In genomic region chr14:68978550-68978911, GRCh38 we compare ENCODE assay signal across 8 cellular contexts. TPM values are rescaled to one million over a fixed set of nuclear protein-coding genes. Genes with fewer than 3 reads are reported as not detected.
A peak's percentile ranks its signal among the peaks of the same experiment; 100 is the strongest.
DNase-seq lines count a peak whose midpoint lies in the region; ATAC-seq and TF ChIP-seq lines count a peak whose summit lies in the region.

No MANE protein-coding gene starts in this region.

- H3K4me3 ChIP-seq in left lung, result peak overlapping the region; percentile 93 to 96

- H3K4me1 Mint-ChIP-seq in CD4-positive, alpha-beta T cell (ENCODE audit: low read depth), result peaks cover 51% of the 10 kb centered on the region
- peaks cover 28% of the 10 kb centered on the region for H3K4me1 Mint-ChIP-seq in T-helper 2 cell treated with Interferon-gamma antibody and Interleukin-4, amounts not matched to agents 5 μg/mL and 100 μg/mL, for 36 hours (ENCODE audit: low read depth)

- POLR2A ChIA-PET in CD4-positive, alpha-beta T cell (lab: Charles Lee), result interaction anchor here (0.8 to 1.6 kb wide), 12 partner anchors 9 to 1020 kb away, joined by 3 to 10 read pairs (median 4); no protein-coding TSS in a partner anchor

- H3K4me3 Mint-ChIP-seq in CD4-positive, alpha-beta T cell, result peak overlapping the region; percentile 95
- H3K4me3 Mint-ChIP-seq in T-helper 2 cell treated with Interferon-gamma antibody and Interleukin-4, amounts not matched to agents 5 μg/mL and 100 μg/mL, for 36 hours, result peak overlapping the region; percentile 84

- H3K4me1 ChIP-seq in left lung, result peaks cover 15 to 55% of the 10 kb centered on the region in 2 donors

- H3K9me3 Mint-ChIP-seq in CD4-positive, alpha-beta T cell, result no peaks in the 10 kb centered on the region
- H3K9me3 Mint-ChIP-seq in T-helper 2 cell treated with Interferon-gamma antibody and Interleukin-4, amounts not matched to agents 5 μg/mL and 100 μg/mL, for 36 hours, result peaks cover 4% of the 10 kb centered on the region

- no peaks in the 10 kb centered on the region for H3K9me3 ChIP-seq in CD4-positive, alpha-beta T cell (ENCODE audit: control insufficient read depth, low read length)
- H3K9me3 ChIP-seq in left lung, result no peaks in the 10 kb centered on the region

- H3K36me3 Mint-ChIP-seq in CD4-positive, alpha-beta T cell (ENCODE audit: low read depth), result peaks cover 41% of the 10 kb centered on the region
- H3K36me3 Mint-ChIP-seq in T-helper 2 cell treated with Interferon-gamma antibody and Interleukin-4, amounts not matched to agents 5 μg/mL and 100 μg/mL, for 36 hours (ENCODE audit: low read depth), result peaks cover 33% of the 10 kb centered on the region

- TF ChIP-seq CTCF in CD4-positive, alpha-beta T cell (IDR thresholded peaks at IDR 0.05), result no peak
- TF ChIP-seq CTCF in left lung (IDR thresholded peaks at IDR 0.05), result no peak

- peak; percentile 21 for ATAC-seq in CD4-positive, alpha-beta T cell (ENCODE audit: poor library complexity)
- ATAC-seq in HG03097 (IDR thresholded peaks at IDR 0.05; ENCODE audit: low FRiP score, unreplicated experiment), result peak; percentile 13
- peak; percentile 64 for ATAC-seq in left lung
- ATAC-seq in GM19397 (IDR thresholded peaks at IDR 0.05; ENCODE audit: unreplicated experiment), result no peak

- H3K27ac ChIP-seq in CD4-positive, alpha-beta T cell (ENCODE audit: low read depth, low read length), result peak overlapping the region; percentile 78
- H3K27ac ChIP-seq in left lung, result peak overlapping the region; percentile 95 to 96

- CTCF ChIA-PET in CD4-positive, alpha-beta T cell (lab: Charles Lee), result no interaction called here

- peak overlapping the region; percentile 97 for H3K27ac Mint-ChIP-seq in CD4-positive, alpha-beta T cell
- H3K27ac Mint-ChIP-seq in T-helper 2 cell treated with Interferon-gamma antibody and Interleukin-4, amounts not matched to agents 5 μg/mL and 100 μg/mL, for 36 hours, result peak overlapping the region; percentile 35

- H3K27me3 Mint-ChIP-seq in CD4-positive, alpha-beta T cell, result no peaks in the 10 kb centered on the region
- peaks cover 27% of the 10 kb centered on the region for H3K27me3 Mint-ChIP-seq in T-helper 2 cell treated with Interferon-gamma antibody and Interleukin-4, amounts not matched to agents 5 μg/mL and 100 μg/mL, for 36 hours (ENCODE audit: low read depth)

- peak in 7 of 10 experiments; percentile 22 to 59 (median 44) for DNase-seq in CD4-positive, alpha-beta T cell
- DNase-seq in T-helper 2 cell treated with Interferon-gamma antibody and Interleukin-4, amounts not matched to agents 5 μg/mL and 100 μg/mL, for 36 hours (ENCODE audit: low spot score), result peak; percentile 45
- DNase-seq in central memory CD4-positive, alpha-beta T cell, result peak; percentile 28
- peak; percentile 71 to 92 for DNase-seq in left lung
- peak; percentile 38 for DNase-seq in stimulated activated naive CD4-positive, alpha-beta T cell treated with Interleukin-2 at 50 U/mL for 16 hours (lab: John Stamatoyannopoulos, UW)
- DNase-seq in midbrain (lab: John Stamatoyannopoulos, UW), result no peak

- H3K27me3 ChIP-seq in CD4-positive, alpha-beta T cell (ENCODE audit: control insufficient read depth, insufficient read depth, low read length), result no peaks in the 10 kb centered on the region
- H3K27me3 ChIP-seq in left lung, result no peaks in the 10 kb centered on the region

- intact Hi-C loops in CD4-positive, alpha-beta T cell (cut with DNase I, micrococcal nuclease), result loop anchor here (5.0 kb wide), 2 partner anchors 41 to 174 kb away; partner anchors contain the start of gene DCAF5 (in 1 of the 2)
- intact Hi-C loops in left lung (cut with DNase I), result no loop called here

- H3K36me3 ChIP-seq in left lung, result peaks cover 0 to 13% of the 10 kb centered on the region in 2 donors

RNA-seq across cellular contexts. Expression of gene ACTN1, which starts 0.6 kb away (rescaled TPM):
- 100 to 1,000 TPM; 128 to 143 TPM for total RNA-seq in CD4-positive, alpha-beta T cell
- 100 to 1,000 TPM; 164 to 225 TPM for total RNA-seq in left lung

Comparison
In these comparisons a context has a peak if more than half of its experiments do, and no peak if none do; other contexts are left out.
1. intact Hi-C loops: an anchor here in CD4-positive, alpha-beta T cell (5.0 kb wide); none called in left lung.